Comparison of ENCODE assay signal across 8 cellular contexts in the genomic region with DNA sequence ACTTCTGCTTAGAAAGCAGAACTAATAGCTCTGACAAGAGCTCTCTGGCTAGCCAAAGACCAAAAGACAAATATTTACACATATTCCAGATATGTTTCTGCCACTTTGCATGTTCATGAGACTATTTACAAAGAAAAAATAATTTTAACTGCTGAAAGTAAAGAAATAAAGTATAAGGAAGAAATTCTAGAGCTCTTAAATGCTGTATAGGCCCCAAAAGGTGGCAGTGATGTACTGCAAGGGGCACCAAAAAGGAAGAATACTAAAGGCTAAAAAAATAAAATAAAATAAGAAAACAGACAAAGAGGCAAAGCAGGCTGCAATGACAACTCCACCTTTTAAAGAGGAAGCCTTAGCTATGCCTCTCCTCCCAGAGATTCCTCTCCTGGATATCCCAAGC. TPM values are rescaled to one million over a fixed set of nuclear protein-coding genes. Genes with fewer than 3 reads are reported as not detected.
DNase-seq lines count a peak whose midpoint lies in the region; TF ChIP-seq lines count a peak whose summit lies in the region.
"Had no signal": no experiment of that assay in that cellular context is flagged by ENCODE, and none has a peak within 500 bp of the region (broad histone marks: within the 10 kb centered on the region; RNA-seq: fewer than 3 reads in every experiment).

No MANE protein-coding gene starts in this region.

- H3K27me3 Mint-ChIP-seq in H9 (ENCODE audit: low read depth) (no peaks in the 10 kb centered on the region), endodermal cell (ENCODE audit: insufficient read depth) (no peaks in the 10 kb centered on the region)

- H4K5ac ChIP-seq in H9 (ENCODE audit: insufficient read length, low read depth, low read length), result no peak overlapping the region

- no peak overlapping the region for H3K4me2 ChIP-seq in H9 (ENCODE audit: insufficient read depth, insufficient read length, low read length)

- H3K36me3 ChIP-seq in endodermal cell (ENCODE audit: control insufficient read depth, insufficient read depth, low read length) (no peaks in the 10 kb centered on the region), stomach (no peaks in the 10 kb centered on the region)

- no peak overlapping the region for H3K27ac Mint-ChIP-seq in H9
- no peak overlapping the region for H3K27ac Mint-ChIP-seq in endodermal cell

- no peak overlapping the region for H4K8ac ChIP-seq in H9 (replicated peaks; ENCODE audit: insufficient read length, low read depth, low read length)

- H2BK12ac ChIP-seq in H9 (ENCODE audit: insufficient read length, low read depth, low read length), result no peak overlapping the region

- H2BK20ac ChIP-seq in H9 (ENCODE audit: low read depth, low read length, poor library complexity, severe bottlenecking), result no peak overlapping the region

- no peak overlapping the region for H2BK5ac ChIP-seq in H9 (ENCODE audit: insufficient read length, low read length)

- no peaks in the 10 kb centered on the region for H3K79me2 ChIP-seq in H9 (ENCODE audit: insufficient read depth, low read length)

- no peaks in the 10 kb centered on the region for H4K20me1 ChIP-seq in H9 (ENCODE audit: control insufficient read depth, insufficient read depth, insufficient read length)

- no peak for TF ChIP-seq POLR2A in stomach (IDR thresholded peaks at IDR 0.05)

- H3K4me1 ChIP-seq in H9 (ENCODE audit: insufficient read depth, low read length) (peaks cover 20% of the 10 kb centered on the region; the same call in 1 of the 2 replicates), endodermal cell (ENCODE audit: control insufficient read depth, insufficient read depth, low read length) (peaks cover 10% of the 10 kb centered on the region), stomach (peaks cover 22 to 58% (median 44%) of the 10 kb centered on the region in 4 donors)

- no peak overlapping the region for H2AFZ ChIP-seq in H9 (ENCODE audit: low read length)

- H3K4me1 Mint-ChIP-seq in H9 (peaks cover 22 to 32% of the 10 kb centered on the region in 2 experiments), endodermal cell (peaks cover 18% of the 10 kb centered on the region)

- peaks cover 4 to 7% of the 10 kb centered on the region in 2 experiments; a peak in 3 of 5 replicates for H3K9me3 Mint-ChIP-seq in H9
- peaks cover 20% of the 10 kb centered on the region for H3K9me3 Mint-ChIP-seq in endodermal cell

- peaks cover 12% of the 10 kb centered on the region for H3K23me2 ChIP-seq in H9 (ENCODE audit: insufficient read length, low read depth, low read length, poor library complexity, severe bottlenecking)

- no peak overlapping the region for H3K9ac ChIP-seq in H9 (ENCODE audit: extremely low read depth, insufficient read length, low read length)
- no peak overlapping the region for H3K9ac ChIP-seq in endodermal cell (ENCODE audit: extremely low read depth, low read length, poor library complexity, severe bottlenecking)

- H3K18ac ChIP-seq in H9 (ENCODE audit: insufficient read length, low read depth, low read length), result no peak overlapping the region

- TF ChIP-seq EP300 in stomach (IDR thresholded peaks at IDR 0.05), result no peak

- no peak overlapping the region for H2BK120ac ChIP-seq in H9 (ENCODE audit: low read depth, low read length, poor library complexity, severe bottlenecking)

- H3K27me3 ChIP-seq in H9 (ENCODE audit: insufficient read depth, low read length) (no peaks in the 10 kb centered on the region), endodermal cell (ENCODE audit: control insufficient read depth, insufficient read depth, low read length, poor library complexity, severe bottlenecking) (peaks cover 30% of the 10 kb centered on the region), stomach (no peaks in the 10 kb centered on the region)

- H3K4me3 ChIP-seq in endodermal cell (ENCODE audit: low read length), result no peak overlapping the region
- no peak overlapping the region for H3K4me3 ChIP-seq in stomach

- H3K23ac ChIP-seq in H9 (ENCODE audit: insufficient read length, low read depth, low read length), result no peak overlapping the region

- no peak overlapping the region for H2BK15ac ChIP-seq in H9 (ENCODE audit: low read depth, low read length)

- H3K36me3 Mint-ChIP-seq in H9 (ENCODE audit: insufficient read depth in 1 of 3, low read depth in 3 of 3) (peaks cover 0 to 8% (median 5%) of the 10 kb centered on the region in 3 experiments; a peak in 4 of 7 replicates), endodermal cell (ENCODE audit: low read depth) (peaks cover 26% of the 10 kb centered on the region)

- H3K27ac ChIP-seq in H9 (ENCODE audit: insufficient read length, low read depth, low read length), result no peak overlapping the region
- no peak overlapping the region for H3K27ac ChIP-seq in endodermal cell (ENCODE audit: low read depth, low read length)
- H3K27ac ChIP-seq in stomach, result peak overlapping the region; percentile 79 to 97 (median 93)

- no peaks in the 10 kb centered on the region for H3K9me3 ChIP-seq in H9 (ENCODE audit: control insufficient read depth, low read depth, low read length)
- H3K9me3 ChIP-seq in endodermal cell (ENCODE audit: control insufficient read depth, low read length), result peaks cover 14% of the 10 kb centered on the region
- H3K9me3 ChIP-seq in stomach, result no peaks in the 10 kb centered on the region

- no peak overlapping the region for H3K4ac ChIP-seq in H9 (ENCODE audit: low read depth, low read length)

- no peaks in the 10 kb centered on the region for H3K79me1 ChIP-seq in H9 (ENCODE audit: insufficient read depth, low read depth, low read length, poor library complexity, severe bottlenecking)

- peak; percentile 48 for TF ChIP-seq CTCF in H9 (conservative IDR thresholded peaks at IDR 0.05)
- TF ChIP-seq CTCF in endodermal cell (conservative IDR thresholded peaks at IDR 0.05), result peak; percentile 64
- peak in 2 of 7 experiments; percentile 12 to 17 for TF ChIP-seq CTCF in stomach (IDR thresholded peaks at IDR 0.05)

- no peak overlapping the region for H2AK5ac ChIP-seq in H9 (ENCODE audit: insufficient read length, low read length)

- no peak overlapping the region for H3K14ac ChIP-seq in H9 (ENCODE audit: insufficient read depth, low read length)

- intact Hi-C loops in stomach (cut with DNase I; ENCODE audit: low total_unique reads), result no loop called here

- no peak overlapping the region for H3T11ph ChIP-seq in H9 (ENCODE audit: low read length)

- no peak overlapping the region for H4K91ac ChIP-seq in H9 (ENCODE audit: insufficient read length, low read depth, low read length)

- DNase-seq in H9, result no peak
- peak; percentile 31 to 41 for DNase-seq in NOMO-1 (lab: John Stamatoyannopoulos, UW; ENCODE audit: unreplicated experiment in 2 of 2)
- DNase-seq in endodermal cell, result no peak
- no peak for DNase-seq in stomach
- no peak for DNase-seq in epidermal melanocyte (ENCODE audit: insufficient read length, low spot score)
- no peak for DNase-seq in activated effector memory CD4-positive, alpha-beta T cell treated with Interleukin-2 at 50 U/mL for 16 hours
- no peak for DNase-seq in SKM-1 treated with dmso at 0.1 percent for 144 hours (lab: John Stamatoyannopoulos, UW; ENCODE audit: unreplicated experiment)

- H3K4me3 Mint-ChIP-seq in H9 (no peak overlapping the region), endodermal cell (no peak overlapping the region)

- no peak overlapping the region for H3K56ac ChIP-seq in H9 (ENCODE audit: insufficient read length, low read depth, low read length)

RNA-seq across cellular contexts. Expression of gene KLRK1, which starts 23.0 kb away (rescaled TPM):
- total RNA-seq in H9 (2021) (not detected in 2 replicates), endodermal cell (under 1 TPM in 1 of 2 donors, not detected in 1; 0.24 TPM), stomach (10 to 100 TPM in 2 of 5 donors, 1 to 10 TPM in 1, not detected in 2; 2.0 to 17.4 (median 12.9) TPM)
- not detected for polyA plus RNA-seq in endodermal cell (2013, experiment 1 of 2)
- polyA plus RNA-seq in endodermal cell (2013, experiment 2 of 2), result not detected
- 1 to 10 TPM in 2 of 3 donors, under 1 TPM in 1; 0.50 to 2.4 (median 2.0) TPM for polyA plus RNA-seq in stomach

RNA-seq across cellular contexts. Expression of gene KLRC4, which starts 42.7 kb away (rescaled TPM):
- not detected in 2 replicates for total RNA-seq in H9 (2021)
- total RNA-seq in endodermal cell, result not detected
- not detected for polyA plus RNA-seq in endodermal cell (2013, experiment 1 of 2)
- not detected for polyA plus RNA-seq in endodermal cell (2013, experiment 2 of 2)
- 1 to 10 TPM in 1 of 5 donors, not detected in 4; 1.3 TPM for total RNA-seq in stomach
- under 1 TPM in 1 of 3 donors, not detected in 2; 0.13 TPM for polyA plus RNA-seq in stomach
- total RNA-seq: T-helper 2 cell treated with Interferon-gamma antibody and Interleukin-4, amounts not matched to agents 100 ng/mL and 5 ng/mL, for 36 hours had no signal

RNA-seq across cellular contexts. Expression of gene KLRC3, which starts 53.5 kb away (rescaled TPM):
- total RNA-seq in H9 (2021), result not detected in 2 replicates
- not detected for total RNA-seq in endodermal cell
- not detected for polyA plus RNA-seq in endodermal cell (2013, experiment 1 of 2)
- not detected for polyA plus RNA-seq in endodermal cell (2013, experiment 2 of 2)
- total RNA-seq in stomach, result 1 to 10 TPM in 2 of 5 donors, not detected in 3; 1.3 TPM
- polyA plus RNA-seq in stomach, result under 1 TPM in 1 of 3 donors, not detected in 2; 0.43 TPM
- total RNA-seq: T-helper 2 cell treated with Interferon-gamma antibody and Interleukin-4, amounts not matched to agents 100 ng/mL and 5 ng/mL, for 36 hours had no signal

RNA-seq across cellular contexts. Expression of gene KLRD1, which starts 59.2 kb away (rescaled TPM):
- total RNA-seq in H9 (2021) (not detected in 2 replicates), endodermal cell (1 to 10 TPM in 1 of 2 donors, under 1 TPM in 1; 0.59 to 2.2 TPM), stomach (10 to 100 TPM in 1 of 5 donors, 1 to 10 TPM in 1, under 1 TPM in 2, not detected in 1; under 0.01 to 15.4 (median 1.4) TPM)
- polyA plus RNA-seq in endodermal cell (2013, experiment 1 of 2), result 0.89 TPM
- polyA plus RNA-seq in endodermal cell (2013, experiment 2 of 2), result 0.04 TPM
- 1 to 10 TPM in 1 of 3 donors, under 1 TPM in 2; 0.48 to 1.5 (median 0.50) TPM for polyA plus RNA-seq in stomach

Comparison
In these comparisons a context has a peak if more than half of its experiments do, and no peak if none do; other contexts are left out.
1. DNase-seq: peak in NOMO-1 (2 of 2); none in H9 (single experiment), endodermal cell (single experiment), stomach (single experiment), epidermal melanocyte (single experiment), activated effector memory CD4-positive, alpha-beta T cell treated with Interleukin-2 at 50 U/mL for 16 hours (single experiment) and SKM-1 treated with dmso at 0.1 percent for 144 hours (single experiment).
2. H3K27ac ChIP-seq: peak in stomach (5 of 5); none in H9 (single experiment) and endodermal cell (single experiment).